Comparison of ENCODE assay signal across 11 cellular contexts in genomic region chrX:101370888-101371504, GRCh38. TPM values are rescaled to one million over a fixed set of nuclear protein-coding genes. Genes with fewer than 3 reads are reported as not detected.
DNase-seq lines count a peak whose midpoint lies in the region; ATAC-seq and TF ChIP-seq lines count a peak whose summit lies in the region.
"Had no signal": no experiment of that assay in that cellular context is flagged by ENCODE, and none has a peak within 500 bp of the region (broad histone marks: within the 10 kb centered on the region; RNA-seq: fewer than 3 reads in every experiment).

No MANE protein-coding gene starts in this region.

- peak; percentile 59 for ATAC-seq in GM19455 (IDR thresholded peaks at IDR 0.05; ENCODE audit: unreplicated experiment)
- peak; percentile 66 for ATAC-seq in HG03025 (IDR thresholded peaks at IDR 0.05; ENCODE audit: low FRiP score, unreplicated experiment)

- TF ChIP-seq CTCF in GM06990 (IDR thresholded peaks at IDR 0.05; ENCODE audit: insufficient read depth, low read length, poor library complexity, severe bottlenecking) (no peak), NB4 (IDR thresholded peaks at IDR 0.05; ENCODE audit: low read depth, low read length) (no peak), vagina (IDR thresholded peaks at IDR 0.05) (no peak), left ventricle myocardium inferior (IDR thresholded peaks at IDR 0.05; ENCODE audit: borderline replicate concordance) (no peak)

- H3K4me1 ChIP-seq in vagina (no peaks in the 10 kb centered on the region), left ventricle myocardium inferior (no peaks in the 10 kb centered on the region)
- H3K4me1 ChIP-seq: suprapubic skin had no signal

- DNase-seq in GM06990 (ENCODE audit: extremely low read depth, insufficient read length) (peak; percentile 22), NB4 (ENCODE audit: low read depth) (peak; percentile 53), vagina (ENCODE audit: extremely low spot score in 2 of 2) (no peak), left ventricle myocardium inferior (no peak), SKM-1 (lab: John Stamatoyannopoulos, UW; ENCODE audit: unreplicated experiment) (no peak), NCI-H446 treated with DMSO at 0.1 percent for 48 hours (lab: John Stamatoyannopoulos, UW) (no peak)
- DNase-seq: midbrain had no signal

- TF ChIP-seq POLR2A in NB4 (IDR thresholded peaks at IDR 0.05; ENCODE audit: extremely low read depth, insufficient read length), result no peak
- TF ChIP-seq POLR2A in vagina (IDR thresholded peaks at IDR 0.05), result no peak

- H3K4me3 ChIP-seq in GM06990 (replicated peaks; ENCODE audit: low read depth, low read length) (no peak overlapping the region), NB4 (ENCODE audit: low read depth, low read length) (no peak overlapping the region), vagina (no peak overlapping the region), left ventricle myocardium inferior (no peak overlapping the region)
- H3K4me3 ChIP-seq: suprapubic skin had no signal

- no peaks in the 10 kb centered on the region for H3K9me3 ChIP-seq in vagina
- H3K9me3 ChIP-seq in left ventricle myocardium inferior (replicated peaks), result no peaks in the 10 kb centered on the region
- H3K9me3 ChIP-seq: suprapubic skin had no signal

- intact Hi-C loops in vagina (cut with DNase I) (no loop called here), left ventricle myocardium inferior (cut with micrococcal nuclease) (no loop called here)

- H3K27me3 ChIP-seq in GM06990 (replicated peaks; ENCODE audit: control insufficient read depth, insufficient read depth, low read length), result no peaks in the 10 kb centered on the region
- H3K27me3 ChIP-seq in vagina, result no peaks in the 10 kb centered on the region
- H3K27me3 ChIP-seq in left ventricle myocardium inferior (ENCODE audit: low read depth), result no peaks in the 10 kb centered on the region
- H3K27me3 ChIP-seq: suprapubic skin had no signal

- H3K27ac ChIP-seq in vagina (no peak overlapping the region), left ventricle myocardium inferior (replicated peaks) (no peak overlapping the region)
- H3K27ac ChIP-seq: RWPE1, suprapubic skin had no signal

- H3K36me3 ChIP-seq in GM06990 (ENCODE audit: control insufficient read depth, insufficient read depth, low read length) (no peaks in the 10 kb centered on the region; the same call in 1 of the 2 replicates), vagina (no peaks in the 10 kb centered on the region), left ventricle myocardium inferior (no peaks in the 10 kb centered on the region)
- H3K36me3 ChIP-seq: suprapubic skin had no signal

RNA-seq across cellular contexts. Expression of gene BTK, which starts 15.0 kb away (rescaled TPM):
- total RNA-seq in vagina (4.4 TPM), left ventricle myocardium inferior (1.3 TPM)

RNA-seq across cellular contexts. Expression of gene RPL36A, which starts 19.8 kb away (rescaled TPM):
- total RNA-seq in vagina (514 TPM), left ventricle myocardium inferior (86.9 TPM)

RNA-seq across cellular contexts. Expression of gene TIMM8A, which starts 22.5 kb away (rescaled TPM):
- total RNA-seq in vagina (5.6 TPM), left ventricle myocardium inferior (24.8 TPM)

RNA-seq across cellular contexts. Expression of gene GLA, which starts 36.7 kb away (rescaled TPM):
- total RNA-seq in vagina (15.5 TPM), left ventricle myocardium inferior (10.8 TPM)

RNA-seq across cellular contexts. Expression of gene HNRNPH2, which starts 37.0 kb away (rescaled TPM):
- 43.2 TPM for total RNA-seq in vagina
- 51.4 TPM for total RNA-seq in left ventricle myocardium inferior

Comparison
In these comparisons a context has a peak if more than half of its experiments do, and no peak if none do; other contexts are left out.
1. DNase-seq: peak in GM06990 (single experiment) and NB4 (single experiment); none in vagina (0 of 2), left ventricle myocardium inferior (single experiment), SKM-1 (single experiment) and NCI-H446 treated with DMSO at 0.1 percent for 48 hours (single experiment).